Comparison of ENCODE assay signal across 7 cellular contexts in the genomic region with DNA sequence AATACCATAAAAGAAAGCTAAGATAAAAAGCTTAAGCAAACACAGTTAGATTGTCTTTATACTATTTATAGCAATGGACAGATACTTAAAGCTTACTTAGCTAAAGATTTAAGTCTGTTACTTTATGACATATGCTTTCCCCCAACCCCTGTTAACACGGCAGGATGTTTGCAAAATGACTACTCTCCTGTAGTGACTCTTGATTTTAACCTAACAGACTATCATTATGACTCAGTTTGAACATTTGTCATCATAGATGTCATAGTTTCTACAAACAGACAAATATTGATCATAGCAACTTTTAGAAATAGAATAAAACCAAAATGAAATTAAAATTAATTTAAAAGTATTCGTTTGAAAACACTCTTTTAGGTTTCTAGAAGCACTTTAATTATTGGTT.
DNase-seq lines count a peak whose midpoint lies in the region; ATAC-seq and TF ChIP-seq lines count a peak whose summit lies in the region.

No MANE protein-coding gene starts in this region.

- DNase-seq in fibroblast of pulmonary artery (ENCODE audit: low read depth) = peak; percentile 16
- no peak for DNase-seq in HUDEP-2 (lab: John Stamatoyannopoulos, UW; ENCODE audit: unreplicated experiment in 76 of 76)
- DNase-seq in Kasumi-1 (lab: John Stamatoyannopoulos, UW) = no peak
- no peak for DNase-seq in erythroblast (lab: John Stamatoyannopoulos, UW)

- no peak for TF ChIP-seq POLR2A in erythroblast (IDR thresholded peaks at IDR 0.05; ENCODE audit: low read length)

- H3K4me3 ChIP-seq in fibroblast of pulmonary artery (replicated peaks; ENCODE audit: low read depth, low read length) = no peak overlapping the region

- ATAC-seq in GM18868 (IDR thresholded peaks at IDR 0.05; ENCODE audit: unreplicated experiment) (peak; percentile 98), GM21737 (IDR thresholded peaks at IDR 0.05; ENCODE audit: unreplicated experiment) (peak; percentile 84), HG03575 (IDR thresholded peaks at IDR 0.05; ENCODE audit: extremely low read depth, insufficient number of reproducible peaks, low FRiP score, unreplicated experiment) (peak; percentile 92)

- no peak for TF ChIP-seq CTCF in fibroblast of pulmonary artery (IDR thresholded peaks at IDR 0.05; ENCODE audit: low read length, missing control alignments)
